1 cellular context compared by ENCODE assay signal in genomic region chr12:106223485-106224391, GRCh38.
A peak's percentile ranks its signal among the peaks of the same experiment; 100 is the strongest.
TF ChIP-seq lines count a peak whose summit lies in the region.

No MANE protein-coding gene starts in this region.

TF ChIP-seq in IMR-90, 13 proteins besides CTCF, POLR2A, EP300 and RAD21:
- TF ChIP-seq NFE2L2 (IDR thresholded peaks at IDR 0.05; ENCODE audit: low read depth, low read length) (no peak), SMC3 (IDR thresholded peaks at IDR 0.05; ENCODE audit: low read depth, low read length) (peak; percentile 89), MAZ (IDR thresholded peaks at IDR 0.05; ENCODE audit: borderline replicate concordance, low read depth, low read length) (peak; percentile 50; the same call in 1 of the 2 replicates), CEBPB (IDR thresholded peaks at IDR 0.05; ENCODE audit: low read depth, low read length) (no peak)
